Comparison of ENCODE assay signal across 12 cellular contexts in the genomic region with DNA sequence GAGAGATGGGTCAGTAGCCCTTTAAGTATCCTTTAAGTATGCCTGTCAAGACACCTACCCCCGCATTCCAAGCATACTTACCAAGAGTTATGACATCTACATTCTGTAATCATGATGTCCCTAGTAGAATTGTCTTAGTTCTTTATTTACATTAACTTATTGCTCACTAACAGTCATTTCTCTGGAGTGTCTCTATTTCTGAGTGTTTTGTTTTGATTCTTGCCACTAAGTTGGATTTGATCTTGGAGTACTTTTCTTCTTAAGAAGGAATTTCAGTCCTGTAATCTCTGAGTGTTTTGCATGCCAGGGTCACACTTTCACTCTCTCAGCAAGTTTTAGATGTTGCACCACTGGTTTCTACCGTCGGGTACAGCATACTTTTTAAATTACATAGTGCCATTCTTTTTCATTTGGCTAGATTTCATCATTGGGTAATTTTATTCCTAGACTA.
A peak's percentile ranks its signal among the peaks of the same experiment; 100 is the strongest.
DNase-seq lines count a peak whose midpoint lies in the region; ATAC-seq lines count a peak whose summit lies in the region.
"Had no signal": no experiment of that assay in that cellular context is flagged by ENCODE, and none has a peak within 500 bp of the region (broad histone marks: within the 10 kb centered on the region; RNA-seq: fewer than 3 reads in every experiment).

No MANE protein-coding gene starts in this region.

- no peaks in the 10 kb centered on the region for H3K27me3 ChIP-seq in GM23248 (replicated peaks; ENCODE audit: insufficient read depth)

- H3K9me2 ChIP-seq in GM23248 (ENCODE audit: insufficient read depth), result no peaks in the 10 kb centered on the region

- H2AFZ ChIP-seq in GM23248, result no peak overlapping the region

- ATAC-seq in HG03135 (IDR thresholded peaks at IDR 0.05; ENCODE audit: unreplicated experiment) (no peak), HG03025 (IDR thresholded peaks at IDR 0.05; ENCODE audit: low FRiP score, unreplicated experiment) (no peak), GM21528 (IDR thresholded peaks at IDR 0.05; ENCODE audit: low FRiP score, unreplicated experiment) (no peak)

- H3F3A ChIP-seq in GM23248 (ENCODE audit: insufficient read depth), result peaks cover 17% of the 10 kb centered on the region

- H3K9me3 ChIP-seq in GM23248 (ENCODE audit: low read depth), result no peaks in the 10 kb centered on the region
- no peaks in the 10 kb centered on the region for H3K9me3 ChIP-seq in SK-N-MC (ENCODE audit: low read depth, low read length)

- in situ Hi-C loops in GM23248 (cut with MboI), result no loop called here

- H4K20me1 ChIP-seq in GM23248 (ENCODE audit: insufficient read depth), result no peaks in the 10 kb centered on the region

- no peak overlapping the region for H3K9ac ChIP-seq in GM23248
- H3K9ac ChIP-seq in SK-N-MC (ENCODE audit: insufficient read length), result no peak overlapping the region

- H3K36me3 ChIP-seq in GM23248 (ENCODE audit: low read depth), result no peaks in the 10 kb centered on the region
- H3K36me3 ChIP-seq in SK-N-MC (ENCODE audit: insufficient read depth, low read length), result no peaks in the 10 kb centered on the region

- H3K4me1 ChIP-seq in GM23248 (ENCODE audit: insufficient read depth), result peaks cover 21% of the 10 kb centered on the region

- H3K27ac ChIP-seq in GM23248 (peak overlapping the region; percentile 43), SK-N-MC (0 out of 2 replicates have a peak overlapping the region, but pooled peaks have one; percentile 25)
- H3K27ac ChIP-seq: VCaP had no signal

- H3K79me2 ChIP-seq in GM23248 (ENCODE audit: insufficient read depth), result no peaks in the 10 kb centered on the region

- WGBS in GM23248 (ENCODE audit: low coverage in 1 of 2, low lambda C conversion rate in 2 of 2, missing lambda C conversion rate in 2 of 2), 2 experiments, result 1 to 2% methylated on average over 3 of the region's 3 CpGs

- peak overlapping the region; percentile 24 for H3K4me3 ChIP-seq in GM23248
- no peak overlapping the region for H3K4me3 ChIP-seq in SK-N-MC
- H3K4me3 ChIP-seq in skeletal muscle cell (ENCODE audit: low read depth, low read length), result no peak overlapping the region

- DNase-seq in GM23248, result peak; percentile 84
- no peak for DNase-seq in SK-N-MC (ENCODE audit: low read depth, low spot score)
- peak; percentile 65 for DNase-seq in fibroblast of the conjunctiva (ENCODE audit: low read depth)
- DNase-seq in skeletal muscle cell (ENCODE audit: low read depth), result peak; percentile 85
- no peak for DNase-seq in foreskin melanocyte
- DNase-seq: activated effector memory CD4-positive, alpha-beta T cell treated with anti-CD3 and anti-CD28 coated beads, Interleukin-2, amount 50 U/mL, for 16 hours; effector CD8-positive, alpha-beta T cell; NCI-H526 had no signal

- peak overlapping the region; percentile 53 for H3K4me2 ChIP-seq in GM23248 (ENCODE audit: unreplicated experiment)

Comparison
In these comparisons a context has a peak if more than half of its experiments do, and no peak if none do; other contexts are left out.
1. DNase-seq: peak in GM23248 (single experiment), fibroblast of the conjunctiva (single experiment) and skeletal muscle cell (single experiment); none in SK-N-MC (single experiment) and foreskin melanocyte (single experiment).